12 cellular contexts compared by ENCODE assay signal in the genomic region with DNA sequence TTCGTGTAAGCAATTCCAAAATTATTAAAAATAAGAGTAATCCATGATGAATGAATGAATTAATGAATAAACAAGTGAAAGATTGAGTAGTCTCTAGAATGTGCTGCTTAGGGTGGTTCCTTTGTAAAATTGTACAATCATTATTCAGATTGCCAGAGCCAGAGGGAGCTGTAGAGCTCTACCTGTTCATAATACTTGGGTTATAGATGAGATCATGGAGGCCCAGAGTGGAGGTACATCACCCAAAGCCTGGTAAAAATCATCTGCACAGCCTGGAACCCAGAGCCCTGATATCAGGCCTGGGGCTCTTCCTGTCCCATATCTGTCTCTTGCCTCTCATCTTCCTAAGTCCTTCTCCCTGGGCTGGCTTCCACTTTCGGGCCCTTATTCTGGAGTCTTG.
A peak's percentile ranks its signal among the peaks of the same experiment; 100 is the strongest.
DNase-seq lines count a peak whose midpoint lies in the region; ATAC-seq, FAIRE-seq and TF ChIP-seq lines count a peak whose summit lies in the region.
"Had no signal": no experiment of that assay in that cellular context is flagged by ENCODE, and none has a peak within 500 bp of the region (broad histone marks: within the 10 kb centered on the region; RNA-seq: fewer than 3 reads in every experiment).

No MANE protein-coding gene starts in this region.

- BruUV-seq in Calu3 (replicated peaks; lab: Mats Ljungman, UMichigan), result no TSS peak

- no peaks in the 10 kb centered on the region for H3K4me1 ChIP-seq in foreskin keratinocyte
- H3K4me1 ChIP-seq: adrenal gland, right atrium auricular region had no signal

- H3K4me1 Mint-ChIP-seq in CD4-positive, alpha-beta T cell (ENCODE audit: low read depth), result peaks cover 69% of the 10 kb centered on the region
- peaks cover 25% of the 10 kb centered on the region for H3K4me1 Mint-ChIP-seq in Calu3 (ENCODE audit: low read depth, unreplicated experiment)

- H3K27ac ChIP-seq in CD4-positive, alpha-beta T cell (ENCODE audit: low read depth, low read length), result no peak overlapping the region
- H3K27ac ChIP-seq in foreskin keratinocyte, result no peak overlapping the region
- H3K27ac ChIP-seq: adrenal gland, right atrium auricular region had no signal

- H3K27me3 ChIP-seq in CD4-positive, alpha-beta T cell (ENCODE audit: control insufficient read depth, insufficient read depth, low read length), result no peaks in the 10 kb centered on the region
- H3K27me3 ChIP-seq in foreskin keratinocyte, result peaks cover 81% of the 10 kb centered on the region
- H3K27me3 ChIP-seq: right atrium auricular region had no signal

- no peak for TF ChIP-seq POLR2A in GM12892 (IDR thresholded peaks at IDR 0.05; ENCODE audit: low read depth, low read length)

- no peaks in the 10 kb centered on the region for H3K36me3 Mint-ChIP-seq in CD4-positive, alpha-beta T cell (ENCODE audit: low read depth)
- no peaks in the 10 kb centered on the region for H3K36me3 Mint-ChIP-seq in Calu3 (ENCODE audit: insufficient read depth, unreplicated experiment)

- FAIRE-seq in GM12892 (lab: Jason Lieb, UNC), result peak; percentile 38
- FAIRE-seq: TTC549 had no signal

- peak; percentile 56 for TF ChIP-seq CTCF in CD4-positive, alpha-beta T cell (IDR thresholded peaks at IDR 0.05)
- peak; percentile 59 for TF ChIP-seq CTCF in foreskin keratinocyte (conservative IDR thresholded peaks at IDR 0.05)
- TF ChIP-seq CTCF in Calu3 (IDR thresholded peaks at IDR 0.05; ENCODE audit: unreplicated experiment), result no peak

- DNase-seq in CD4-positive, alpha-beta T cell, result no peak
- DNase-seq in GM12892 (ENCODE audit: insufficient read length), result no peak
- peak; percentile 20 for DNase-seq in RKO (ENCODE audit: low spot score)
- no peak for DNase-seq in foreskin keratinocyte
- no peak for DNase-seq in Calu3
- DNase-seq: adrenal gland, left cardiac atrium had no signal

- CTCF ChIA-PET in CD4-positive, alpha-beta T cell (lab: Charles Lee), result interaction anchor here (1.1 to 1.8 kb wide), 4 partner anchors 10 to 33 kb away, joined by 3 to 6 read pairs (median 4); no protein-coding TSS in a partner anchor
- CTCF ChIA-PET in Calu3 (lab: Charles Lee), result no interaction called here

- peaks cover 32% of the 10 kb centered on the region for H3K27me3 Mint-ChIP-seq in CD4-positive, alpha-beta T cell
- H3K27me3 Mint-ChIP-seq in Calu3 (ENCODE audit: unreplicated experiment), result peaks cover 17% of the 10 kb centered on the region

- H3K9me3 Mint-ChIP-seq in CD4-positive, alpha-beta T cell, result no peaks in the 10 kb centered on the region
- peaks cover 10% of the 10 kb centered on the region for H3K9me3 Mint-ChIP-seq in Calu3 (ENCODE audit: low read depth, unreplicated experiment)

- intact Hi-C loops in CD4-positive, alpha-beta T cell (cut with DNase I, micrococcal nuclease), result loop anchor here (10.0 kb wide), 3 partner anchors 275 to 805 kb away; no protein-coding TSS in a partner anchor
- intact Hi-C loops in Calu3 (cut with micrococcal nuclease; ENCODE audit: unreplicated experiment), result loop anchor here (10.0 kb wide), 1 partner anchor 315 kb away; no protein-coding TSS in a partner anchor

- no peak overlapping the region for H3K27ac Mint-ChIP-seq in CD4-positive, alpha-beta T cell
- H3K27ac Mint-ChIP-seq in Calu3 (ENCODE audit: unreplicated experiment), result no peak overlapping the region

- peaks cover 7% of the 10 kb centered on the region for H3K9me3 ChIP-seq in CD4-positive, alpha-beta T cell (ENCODE audit: control insufficient read depth, low read length)
- H3K9me3 ChIP-seq: adrenal gland had no signal

- H3K4me3 Mint-ChIP-seq in CD4-positive, alpha-beta T cell, result no peak overlapping the region
- H3K4me3 Mint-ChIP-seq in Calu3 (ENCODE audit: low read depth, unreplicated experiment), result no peak overlapping the region

- peak; percentile 73 for ATAC-seq in CD4-positive, alpha-beta T cell (ENCODE audit: poor library complexity)
- ATAC-seq in foreskin keratinocyte (no peak), HG03025 (IDR thresholded peaks at IDR 0.05; ENCODE audit: low FRiP score, unreplicated experiment) (no peak), GM19397 (IDR thresholded peaks at IDR 0.05; ENCODE audit: unreplicated experiment) (no peak), GM21390 (IDR thresholded peaks at IDR 0.05; ENCODE audit: unreplicated experiment) (no peak)
- ATAC-seq: left cardiac atrium had no signal

- POLR2A ChIA-PET in CD4-positive, alpha-beta T cell (lab: Charles Lee), result interaction anchor here (1.2 kb wide), 2 partner anchors 9 to 10 kb away, joined by 3 read pairs; no protein-coding TSS in a partner anchor
